ENCODE assay signal across 1 cellular context in the genomic region with DNA sequence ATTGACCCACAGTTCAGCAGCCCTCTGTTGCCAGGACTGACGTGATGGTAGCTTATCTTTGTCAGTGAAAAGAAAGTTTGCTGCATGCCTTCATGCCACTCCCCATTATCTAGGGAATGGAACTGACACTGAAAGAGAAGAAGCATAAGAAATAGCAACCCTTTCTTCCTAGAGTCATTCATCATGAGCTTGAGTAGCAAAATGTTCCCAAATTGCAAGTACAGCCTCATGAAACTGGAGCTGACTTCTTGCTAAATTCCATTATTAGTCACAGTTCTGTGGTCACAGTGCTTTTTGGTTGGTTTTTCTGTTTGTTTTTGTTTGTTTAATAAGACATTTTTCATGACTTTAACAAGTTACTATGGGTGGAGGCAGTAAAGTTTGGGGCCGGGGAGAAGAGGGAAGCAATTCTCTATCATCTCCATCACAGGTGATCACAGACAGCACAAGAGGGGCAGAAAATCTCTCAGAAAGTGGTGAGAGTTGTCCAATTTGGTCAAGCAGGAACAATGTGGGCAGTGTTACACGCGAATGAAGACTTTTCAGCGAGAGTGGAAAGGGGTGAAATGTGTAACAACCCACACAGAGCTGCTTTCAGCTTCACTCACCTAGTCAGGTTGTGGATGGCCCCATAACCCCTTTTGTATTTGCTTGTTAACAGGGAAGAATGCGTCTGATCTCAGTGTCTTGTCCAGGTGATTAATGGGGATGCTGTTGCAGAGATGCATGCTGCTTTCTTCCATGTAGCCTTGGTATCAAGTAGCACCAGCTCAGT.
TF ChIP-seq lines count a peak whose summit lies in the region.

No MANE protein-coding gene starts in this region.

TF ChIP-seq in GM12878, 131 proteins besides CTCF, POLR2A, EP300 and RAD21 (continued from another document and continues in another):
- TF ChIP-seq, protein P1, sequence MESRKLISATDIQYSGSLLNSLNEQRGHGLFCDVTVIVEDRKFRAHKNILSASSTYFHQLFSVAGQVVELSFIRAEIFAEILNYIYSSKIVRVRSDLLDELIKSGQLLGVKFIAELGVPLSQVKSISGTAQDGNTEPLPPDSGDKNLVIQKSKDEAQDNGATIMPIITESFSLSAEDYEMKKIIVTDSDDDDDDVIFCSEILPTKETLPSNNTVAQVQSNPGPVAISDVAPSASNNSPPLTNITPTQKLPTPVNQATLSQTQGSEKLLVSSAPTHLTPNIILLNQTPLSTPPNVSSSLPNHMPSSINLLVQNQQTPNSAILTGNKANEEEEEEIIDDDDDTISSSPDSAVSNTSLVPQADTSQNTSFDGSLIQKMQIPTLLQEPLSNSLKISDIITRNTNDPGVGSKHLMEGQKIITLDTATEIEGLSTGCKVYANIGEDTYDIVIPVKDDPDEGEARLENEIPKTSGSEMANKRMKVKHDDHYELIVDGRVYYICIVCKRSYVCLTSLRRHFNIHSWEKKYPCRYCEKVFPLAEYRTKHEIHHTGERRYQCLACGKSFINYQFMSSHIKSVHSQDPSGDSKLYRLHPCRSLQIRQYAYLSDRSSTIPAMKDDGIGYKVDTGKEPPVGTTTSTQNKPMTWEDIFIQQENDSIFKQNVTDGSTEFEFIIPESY (IDR thresholded peaks at IDR 0.05), result no peak
- TF ChIP-seq EED (IDR thresholded peaks at IDR 0.05; ENCODE audit: low read depth) (peak; percentile 46; the same call in 1 of the 2 replicates), IKZF1 (conservative IDR thresholded peaks at IDR 0.05) (peak; percentile 70), NR2C1 (IDR thresholded peaks at IDR 0.05) (no peak), CEBPZ (IDR thresholded peaks at IDR 0.05; ENCODE audit: low read depth, low read length) (no peak), RCOR1 (conservative IDR thresholded peaks at IDR 0.05; ENCODE audit: low read depth, low read length) (no peak), NR2F1 (conservative IDR thresholded peaks at IDR 0.05) (peak; percentile 69), TAF1 (IDR thresholded peaks at IDR 0.05; ENCODE audit: borderline replicate concordance, low read depth, low read length) (no peak), GATAD2B (conservative IDR thresholded peaks at IDR 0.05; ENCODE audit: low read depth) (no peak), ZNF217 (IDR thresholded peaks at IDR 0.05) (no peak; the same call in 1 of the 2 replicates), E2F8 (IDR thresholded peaks at IDR 0.05; ENCODE audit: low read depth, partially characterized antibody) (no peak), ZNF384 (IDR thresholded peaks at IDR 0.05; ENCODE audit: borderline replicate concordance, low read depth, low read length) (no peak), IRF4 (IDR thresholded peaks at IDR 0.05; ENCODE audit: low read depth, low read length) (peak; percentile 39; the same call in 1 of the 2 replicates), PML (IDR thresholded peaks at IDR 0.05; ENCODE audit: low read length) (no peak), CEBPB (IDR thresholded peaks at IDR 0.05; ENCODE audit: borderline replicate concordance in 1 of 2, low read depth in 2 of 2, low read length in 2 of 2) (no peak), TBL1XR1 (IDR thresholded peaks at IDR 0.05; ENCODE audit: low read depth, low read length) (peak; percentile 56; the same call in 1 of the 2 replicates), ZNF687 (IDR thresholded peaks at IDR 0.05) (no peak), NFIC (IDR thresholded peaks at IDR 0.05; ENCODE audit: low read depth, low read length) (peak; percentile 87), FOXM1 (IDR thresholded peaks at IDR 0.05; ENCODE audit: low read depth, low read length) (peak; percentile 72; the same call in 1 of the 2 replicates)
- TF ChIP-seq, protein P2, sequence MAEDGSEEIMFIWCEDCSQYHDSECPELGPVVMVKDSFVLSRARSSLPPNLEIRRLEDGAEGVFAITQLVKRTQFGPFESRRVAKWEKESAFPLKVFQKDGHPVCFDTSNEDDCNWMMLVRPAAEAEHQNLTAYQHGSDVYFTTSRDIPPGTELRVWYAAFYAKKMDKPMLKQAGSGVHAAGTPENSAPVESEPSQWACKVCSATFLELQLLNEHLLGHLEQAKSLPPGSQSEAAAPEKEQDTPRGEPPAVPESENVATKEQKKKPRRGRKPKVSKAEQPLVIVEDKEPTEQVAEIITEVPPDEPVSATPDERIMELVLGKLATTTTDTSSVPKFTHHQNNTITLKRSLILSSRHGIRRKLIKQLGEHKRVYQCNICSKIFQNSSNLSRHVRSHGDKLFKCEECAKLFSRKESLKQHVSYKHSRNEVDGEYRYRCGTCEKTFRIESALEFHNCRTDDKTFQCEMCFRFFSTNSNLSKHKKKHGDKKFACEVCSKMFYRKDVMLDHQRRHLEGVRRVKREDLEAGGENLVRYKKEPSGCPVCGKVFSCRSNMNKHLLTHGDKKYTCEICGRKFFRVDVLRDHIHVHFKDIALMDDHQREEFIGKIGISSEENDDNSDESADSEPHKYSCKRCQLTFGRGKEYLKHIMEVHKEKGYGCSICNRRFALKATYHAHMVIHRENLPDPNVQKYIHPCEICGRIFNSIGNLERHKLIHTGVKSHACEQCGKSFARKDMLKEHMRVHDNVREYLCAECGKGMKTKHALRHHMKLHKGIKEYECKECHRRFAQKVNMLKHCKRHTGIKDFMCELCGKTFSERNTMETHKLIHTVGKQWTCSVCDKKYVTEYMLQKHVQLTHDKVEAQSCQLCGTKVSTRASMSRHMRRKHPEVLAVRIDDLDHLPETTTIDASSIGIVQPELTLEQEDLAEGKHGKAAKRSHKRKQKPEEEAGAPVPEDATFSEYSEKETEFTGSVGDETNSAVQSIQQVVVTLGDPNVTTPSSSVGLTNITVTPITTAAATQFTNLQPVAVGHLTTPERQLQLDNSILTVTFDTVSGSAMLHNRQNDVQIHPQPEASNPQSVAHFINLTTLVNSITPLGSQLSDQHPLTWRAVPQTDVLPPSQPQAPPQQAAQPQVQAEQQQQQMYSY (CRISPR knock-in tag; IDR thresholded peaks at IDR 0.05), result no peak
- TF ChIP-seq, protein P3, sequence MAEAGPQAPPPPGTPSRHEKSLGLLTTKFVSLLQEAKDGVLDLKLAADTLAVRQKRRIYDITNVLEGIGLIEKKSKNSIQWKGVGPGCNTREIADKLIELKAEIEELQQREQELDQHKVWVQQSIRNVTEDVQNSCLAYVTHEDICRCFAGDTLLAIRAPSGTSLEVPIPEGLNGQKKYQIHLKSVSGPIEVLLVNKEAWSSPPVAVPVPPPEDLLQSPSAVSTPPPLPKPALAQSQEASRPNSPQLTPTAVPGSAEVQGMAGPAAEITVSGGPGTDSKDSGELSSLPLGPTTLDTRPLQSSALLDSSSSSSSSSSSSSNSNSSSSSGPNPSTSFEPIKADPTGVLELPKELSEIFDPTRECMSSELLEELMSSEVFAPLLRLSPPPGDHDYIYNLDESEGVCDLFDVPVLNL (IDR thresholded peaks at IDR 0.05; ENCODE audit: low read depth, low read length), result no peak
- TF ChIP-seq, protein P4, sequence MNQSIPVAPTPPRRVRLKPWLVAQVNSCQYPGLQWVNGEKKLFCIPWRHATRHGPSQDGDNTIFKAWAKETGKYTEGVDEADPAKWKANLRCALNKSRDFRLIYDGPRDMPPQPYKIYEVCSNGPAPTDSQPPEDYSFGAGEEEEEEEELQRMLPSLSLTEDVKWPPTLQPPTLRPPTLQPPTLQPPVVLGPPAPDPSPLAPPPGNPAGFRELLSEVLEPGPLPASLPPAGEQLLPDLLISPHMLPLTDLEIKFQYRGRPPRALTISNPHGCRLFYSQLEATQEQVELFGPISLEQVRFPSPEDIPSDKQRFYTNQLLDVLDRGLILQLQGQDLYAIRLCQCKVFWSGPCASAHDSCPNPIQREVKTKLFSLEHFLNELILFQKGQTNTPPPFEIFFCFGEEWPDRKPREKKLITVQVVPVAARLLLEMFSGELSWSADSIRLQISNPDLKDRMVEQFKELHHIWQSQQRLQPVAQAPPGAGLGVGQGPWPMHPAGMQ (IDR thresholded peaks at IDR 0.05; ENCODE audit: borderline replicate concordance), result no peak
- TF ChIP-seq, protein P5, sequence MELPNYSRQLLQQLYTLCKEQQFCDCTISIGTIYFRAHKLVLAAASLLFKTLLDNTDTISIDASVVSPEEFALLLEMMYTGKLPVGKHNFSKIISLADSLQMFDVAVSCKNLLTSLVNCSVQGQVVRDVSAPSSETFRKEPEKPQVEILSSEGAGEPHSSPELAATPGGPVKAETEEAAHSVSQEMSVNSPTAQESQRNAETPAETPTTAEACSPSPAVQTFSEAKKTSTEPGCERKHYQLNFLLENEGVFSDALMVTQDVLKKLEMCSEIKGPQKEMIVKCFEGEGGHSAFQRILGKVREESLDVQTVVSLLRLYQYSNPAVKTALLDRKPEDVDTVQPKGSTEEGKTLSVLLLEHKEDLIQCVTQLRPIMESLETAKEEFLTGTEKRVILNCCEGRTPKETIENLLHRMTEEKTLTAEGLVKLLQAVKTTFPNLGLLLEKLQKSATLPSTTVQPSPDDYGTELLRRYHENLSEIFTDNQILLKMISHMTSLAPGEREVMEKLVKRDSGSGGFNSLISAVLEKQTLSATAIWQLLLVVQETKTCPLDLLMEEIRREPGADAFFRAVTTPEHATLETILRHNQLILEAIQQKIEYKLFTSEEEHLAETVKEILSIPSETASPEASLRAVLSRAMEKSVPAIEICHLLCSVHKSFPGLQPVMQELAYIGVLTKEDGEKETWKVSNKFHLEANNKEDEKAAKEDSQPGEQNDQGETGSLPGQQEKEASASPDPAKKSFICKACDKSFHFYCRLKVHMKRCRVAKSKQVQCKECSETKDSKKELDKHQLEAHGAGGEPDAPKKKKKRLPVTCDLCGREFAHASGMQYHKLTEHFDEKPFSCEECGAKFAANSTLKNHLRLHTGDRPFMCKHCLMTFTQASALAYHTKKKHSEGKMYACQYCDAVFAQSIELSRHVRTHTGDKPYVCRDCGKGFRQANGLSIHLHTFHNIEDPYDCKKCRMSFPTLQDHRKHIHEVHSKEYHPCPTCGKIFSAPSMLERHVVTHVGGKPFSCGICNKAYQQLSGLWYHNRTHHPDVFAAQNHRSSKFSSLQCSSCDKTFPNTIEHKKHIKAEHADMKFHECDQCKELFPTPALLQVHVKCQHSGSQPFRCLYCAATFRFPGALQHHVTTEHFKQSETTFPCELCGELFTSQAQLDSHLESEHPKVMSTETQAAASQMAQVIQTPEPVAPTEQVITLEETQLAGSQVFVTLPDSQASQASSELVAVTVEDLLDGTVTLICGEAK (IDR thresholded peaks at IDR 0.05; ENCODE audit: borderline replicate concordance), result no peak
